ENCODE assay signal across 17 cellular contexts in the genomic region with DNA sequence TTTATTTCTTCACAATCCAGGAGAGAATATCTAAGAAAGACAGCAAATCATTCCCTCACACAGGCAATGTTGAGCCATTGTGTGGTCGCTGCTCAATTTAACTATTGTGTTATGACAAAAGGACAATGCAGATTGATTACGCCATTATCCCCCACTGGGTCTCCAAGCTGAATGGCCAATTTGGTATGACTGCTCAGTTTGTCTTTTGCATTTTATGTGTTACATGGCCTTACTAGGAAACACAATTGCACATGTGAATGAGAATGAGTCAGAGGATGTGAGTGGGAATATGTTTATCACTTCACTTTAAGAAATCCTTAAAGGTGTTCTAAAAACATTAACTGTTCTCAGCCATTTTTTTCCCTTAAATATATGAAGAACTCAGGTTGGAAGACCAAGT.
A peak's percentile ranks its signal among the peaks of the same experiment; 100 is the strongest.
DNase-seq lines count a peak whose midpoint lies in the region; ATAC-seq and TF ChIP-seq lines count a peak whose summit lies in the region.
"Had no signal": no experiment of that assay in that cellular context is flagged by ENCODE, and none has a peak within 500 bp of the region (broad histone marks: within the 10 kb centered on the region; RNA-seq: fewer than 3 reads in every experiment).

No MANE protein-coding gene starts in this region.

- intact Hi-C loops in right cardiac atrium (cut with DNase I): no loop called here
- intact Hi-C loops in sigmoid colon (cut with DNase I): no loop called here

- H3K4me1 ChIP-seq in ACC112 (ENCODE audit: control insufficient read depth, insufficient read depth, low read length, unreplicated experiment) (peaks cover 7% of the 10 kb centered on the region), right cardiac atrium (ENCODE audit: control insufficient read depth, insufficient read depth, low read length) (no peaks in the 10 kb centered on the region), sigmoid colon (peaks cover 0 to 10% (median 4%) of the 10 kb centered on the region in 4 donors)
- H3K4me1 ChIP-seq: gastrocnemius medialis had no signal

- H3K27me3 ChIP-seq in ACC112 (ENCODE audit: insufficient read depth, low read length) (no peaks in the 10 kb centered on the region), right cardiac atrium (ENCODE audit: control insufficient read depth, insufficient read depth) (no peaks in the 10 kb centered on the region), sigmoid colon (no peaks in the 10 kb centered on the region)
- H3K27me3 ChIP-seq: gastrocnemius medialis had no signal

- no peak for ATAC-seq in right cardiac atrium
- no peak for ATAC-seq in HG03442 (IDR thresholded peaks at IDR 0.05; ENCODE audit: unreplicated experiment)
- ATAC-seq: activated CD8-positive, alpha-beta T cell treated with anti-CD3 and anti-CD28 coated beads, Interleukin-2, amount 10 ng/mL, durations not matched to agents 7 days and 5 days; gastrocnemius medialis; T-cell had no signal

- H3K79me2 ChIP-seq in ACC112 (ENCODE audit: control insufficient read depth, insufficient read depth, low read length, unreplicated experiment): no peaks in the 10 kb centered on the region

- DNase-seq in HT1080 (ENCODE audit: low read depth) (peak; percentile 53), amniotic epithelial cell (ENCODE audit: low read depth) (peak; percentile 2), glomerular endothelial cell (ENCODE audit: extremely low read depth, low read depth, low spot score) (peak; percentile 36), right cardiac atrium (no peak), sigmoid colon (no peak)
- no peak for DNase-seq in activated naive CD4-positive, alpha-beta T cell (lab: John Stamatoyannopoulos, UW)
- DNase-seq: activated CD8-positive, alpha-beta T cell treated with anti-CD3 and anti-CD28 coated beads, Interleukin-2, amount 10 ng/mL, durations not matched to agents 7 days and 5 days; CD4-positive, alpha-beta memory T cell; EL; gastrocnemius medialis; NCI-H82; stimulated activated CD4-positive, alpha-beta T cell treated with anti-CD3 and anti-CD28 coated beads, Interleukin-2, amount 100 ng/mL, for 24 hours; T-cell had no signal

- WGBS in right cardiac atrium: 83% methylated on average over 2 of the region's 2 CpGs
- WGBS in sigmoid colon, 2 donors: 94 to 96% methylated on average over 2 of the region's 2 CpGs

- TF ChIP-seq EP300 in sigmoid colon (IDR thresholded peaks at IDR 0.05): no peak

- H3K9me3 ChIP-seq in right cardiac atrium (ENCODE audit: control insufficient read depth, low read length) (no peaks in the 10 kb centered on the region), sigmoid colon (no peaks in the 10 kb centered on the region)
- H3K9me3 ChIP-seq: gastrocnemius medialis had no signal

- H3K4me3 ChIP-seq in ACC112 (ENCODE audit: low read depth, low read length): no peak overlapping the region
- H3K4me3 ChIP-seq in right cardiac atrium (ENCODE audit: low read length): no peak overlapping the region
- H3K4me3 ChIP-seq in sigmoid colon: no peak overlapping the region
- H3K4me3 ChIP-seq: gastrocnemius medialis had no signal

- H3K36me3 ChIP-seq in ACC112 (ENCODE audit: insufficient read depth, low read length) (no peaks in the 10 kb centered on the region), sigmoid colon (no peaks in the 10 kb centered on the region)
- H3K36me3 ChIP-seq: gastrocnemius medialis had no signal

- H2AFZ ChIP-seq in ACC112 (ENCODE audit: low read length, unreplicated experiment): peak overlapping the region; percentile 58

- no peak for TF ChIP-seq CTCF in sigmoid colon (IDR thresholded peaks at IDR 0.05)

- no peak for TF ChIP-seq POLR2A in sigmoid colon (IDR thresholded peaks at IDR 0.05)

- no peak overlapping the region for H3K27ac ChIP-seq in ACC112 (ENCODE audit: low read depth, low read length)
- no peak overlapping the region for H3K27ac ChIP-seq in right cardiac atrium (ENCODE audit: low read length)
- H3K27ac ChIP-seq in sigmoid colon: no peak overlapping the region
- H3K27ac ChIP-seq: gastrocnemius medialis, RWPE1, VCaP had no signal

Comparison
In these comparisons a context has a peak if more than half of its experiments do, and no peak if none do; other contexts are left out.
1. DNase-seq: peak in HT1080 (single experiment), amniotic epithelial cell (single experiment) and glomerular endothelial cell (single experiment); none in right cardiac atrium (0 of 3), sigmoid colon (single experiment) and activated naive CD4-positive, alpha-beta T cell (0 of 4).